ENCODE assay signal across 11 cellular contexts in the genomic region with DNA sequence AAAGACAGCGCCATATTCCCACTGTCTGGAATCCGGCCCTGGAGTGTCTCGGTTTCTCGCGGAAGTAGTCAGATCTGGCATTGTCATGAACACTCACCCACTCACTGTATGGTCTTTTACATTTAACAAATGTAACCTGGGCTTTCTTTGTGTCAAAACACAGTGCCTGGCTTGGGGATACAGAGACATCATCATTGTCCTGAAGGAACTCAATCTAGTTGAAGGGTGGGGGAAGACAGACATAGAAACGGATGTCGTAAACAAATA. TPM values are rescaled to one million over a fixed set of nuclear protein-coding genes. Genes with fewer than 3 reads are reported as not detected.
A peak's percentile ranks its signal among the peaks of the same experiment; 100 is the strongest.
DNase-seq lines count a peak whose midpoint lies in the region; ATAC-seq and TF ChIP-seq lines count a peak whose summit lies in the region.
"Had no signal": no experiment of that assay in that cellular context is flagged by ENCODE, and none has a peak within 500 bp of the region (broad histone marks: within the 10 kb centered on the region; RNA-seq: fewer than 3 reads in every experiment).

No MANE protein-coding gene starts in this region.

- intact Hi-C loops in gastrocnemius medialis (cut with DNase I; ENCODE audit: low total_unique reads) = no loop called here

- H3K4me3 ChIP-seq in GM12864 (ENCODE audit: low read depth, low read length) = peak overlapping the region; percentile 66; the same call in 1 of the 2 replicates
- peak overlapping the region; percentile 63; the same call in 1 of the 2 replicates for H3K4me3 ChIP-seq in WI38 (ENCODE audit: low read depth, low read length)
- H3K4me3 ChIP-seq in gastrocnemius medialis = peak overlapping the region; percentile 57 to 99 (median 79)

- peaks cover 6% of the 10 kb centered on the region for H3K4me1 ChIP-seq in foreskin keratinocyte
- peaks cover 3 to 18% of the 10 kb centered on the region in 2 donors for H3K4me1 ChIP-seq in gastrocnemius medialis

- H3K27me3 ChIP-seq in foreskin keratinocyte = no peaks in the 10 kb centered on the region
- H3K27me3 ChIP-seq in gastrocnemius medialis = peaks cover 13 to 15% (median 14%) of the 10 kb centered on the region in 3 donors

- DNase-seq in GM12864 (ENCODE audit: low read depth) (no peak), foreskin keratinocyte (no peak), gastrocnemius medialis (no peak), omental fat pad (ENCODE audit: low spot score) (no peak), ecto neural progenitor cell (ENCODE audit: low spot score) (no peak), NCI-H1694 (lab: John Stamatoyannopoulos, UW) (no peak)
- DNase-seq: activated CD4-positive, alpha-beta T cell treated with anti-CD3 and anti-CD28 coated beads for 1 hour; NCI-H146; stimulated activated CD4-positive, alpha-beta T cell treated with anti-CD3 and anti-CD28 coated beads, Interleukin-4, amount 100 ng/mL, for 1 hour had no signal

- no peaks in the 10 kb centered on the region for H3K36me3 ChIP-seq in gastrocnemius medialis

- ATAC-seq in foreskin keratinocyte (no peak), gastrocnemius medialis (no peak), omental fat pad (ENCODE audit: low FRiP score) (no peak), HG03565 (IDR thresholded peaks at IDR 0.05; ENCODE audit: unreplicated experiment) (no peak)

- TF ChIP-seq POLR2A in gastrocnemius medialis (IDR thresholded peaks at IDR 0.05) = no peak

- H3K27ac ChIP-seq in foreskin keratinocyte (peak overlapping the region; percentile 83), gastrocnemius medialis (peak overlapping the region in 2 of 4 donors; percentile 52 to 79)

- no peak for TF ChIP-seq CTCF in GM12864 (IDR thresholded peaks at IDR 0.05; ENCODE audit: low read depth, low read length, missing control alignments)
- no peak for TF ChIP-seq CTCF in WI38 (IDR thresholded peaks at IDR 0.05; ENCODE audit: low read depth, low read length)
- no peak for TF ChIP-seq CTCF in foreskin keratinocyte (conservative IDR thresholded peaks at IDR 0.05)
- TF ChIP-seq CTCF in gastrocnemius medialis (IDR thresholded peaks at IDR 0.05 in 4 of 5, conservative IDR thresholded peaks at IDR 0.05 in 1 of 5) = no peak
- TF ChIP-seq CTCF in omental fat pad (IDR thresholded peaks at IDR 0.05) = no peak

- in situ Hi-C loops in gastrocnemius medialis (cut with MboI; ENCODE audit: low sequenced_read_pairs in 4 of 4) = loop anchor here in 2 of 4 donors (10.0 to 25.0 kb wide), 3 partner anchors 65 to 375 kb away; no protein-coding TSS in a partner anchor

- no peaks in the 10 kb centered on the region for H3K9me3 ChIP-seq in gastrocnemius medialis

RNA-seq across cellular contexts. Expression of a gene that starts 1.3 kb away (rescaled TPM):
- total RNA-seq in foreskin keratinocyte (45.0 and 49.6 TPM in 2 replicates), gastrocnemius medialis (1 to 10 TPM in 2 of 4 donors, under 1 TPM in 2; 0.66 to 2.2 (median 0.92) TPM), omental fat pad (1 to 10 TPM; 2.2 to 4.3 (median 2.5) TPM)
- polyA plus RNA-seq in foreskin keratinocyte = 28.6 and 33.1 TPM in 2 replicates
